Comparison of ENCODE assay signal across 24 cellular contexts in the genomic region with DNA sequence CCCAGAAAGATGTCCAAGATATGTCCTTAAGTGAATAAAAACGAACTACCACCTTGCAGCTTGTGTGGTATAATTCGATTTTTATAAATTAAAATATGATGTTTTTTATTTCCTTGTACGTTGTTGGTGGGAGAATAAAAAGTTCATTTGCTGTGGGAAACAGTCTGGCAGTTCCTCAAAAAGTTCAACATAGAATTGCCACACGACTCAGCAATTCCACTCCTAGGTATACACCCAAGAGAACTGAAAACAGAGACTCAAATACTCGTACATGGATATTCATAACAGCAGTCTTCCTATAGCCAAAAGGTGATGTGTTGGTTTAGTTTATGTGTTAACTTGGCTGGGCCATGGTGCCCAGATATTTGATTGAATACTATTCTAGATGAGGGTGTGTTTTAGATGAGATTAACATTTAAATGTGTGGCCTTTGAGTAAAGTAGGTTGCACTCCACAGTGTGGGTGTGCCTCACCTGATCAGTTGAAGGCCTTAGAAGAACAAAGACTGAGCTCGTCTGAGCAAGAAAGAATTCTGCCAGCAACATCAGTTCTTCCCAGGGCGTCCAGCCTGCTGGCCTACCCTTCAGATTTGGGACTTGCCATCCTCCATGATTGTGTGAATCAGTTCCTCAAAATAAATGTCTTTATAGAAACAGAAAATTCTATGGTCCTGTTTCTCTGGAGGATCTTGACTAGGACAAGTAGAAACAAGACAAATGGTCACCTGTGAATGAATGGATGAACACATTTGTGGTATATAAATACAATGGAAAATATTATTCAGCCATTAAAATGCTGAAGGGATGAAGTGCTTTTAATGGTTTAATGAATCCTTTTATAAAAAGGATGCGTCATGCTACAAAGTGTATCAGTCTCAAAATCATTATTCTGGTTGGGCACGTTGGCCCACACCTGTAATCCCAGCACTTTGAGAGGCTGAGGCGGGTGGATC. TPM values are rescaled to one million over a fixed set of nuclear protein-coding genes. Genes with fewer than 3 reads are reported as not detected.
DNase-seq lines count a peak whose midpoint lies in the region; ATAC-seq, FAIRE-seq and TF ChIP-seq lines count a peak whose summit lies in the region.
"Had no signal": no experiment of that assay in that cellular context is flagged by ENCODE, and none has a peak within 500 bp of the region (broad histone marks: within the 10 kb centered on the region; RNA-seq: fewer than 3 reads in every experiment).

No MANE protein-coding gene starts in this region.

- no peaks in the 10 kb centered on the region for H3K27me3 Mint-ChIP-seq in neural crest cell (ENCODE audit: low read depth)
- H3K27me3 Mint-ChIP-seq: memory B cell had no signal

- no peaks in the 10 kb centered on the region for H3K9me3 Mint-ChIP-seq in neural crest cell
- H3K9me3 Mint-ChIP-seq: CD8-positive, alpha-beta T cell; memory B cell had no signal

- no peaks in the 10 kb centered on the region for H3K36me3 Mint-ChIP-seq in neural crest cell (ENCODE audit: low read depth)
- H3K36me3 Mint-ChIP-seq: CD8-positive, alpha-beta T cell; memory B cell had no signal

- no peak for TF ChIP-seq POLR2A in GM12891 (IDR thresholded peaks at IDR 0.05; ENCODE audit: low read depth, low read length)

- peaks cover 16% of the 10 kb centered on the region for H3K4me1 Mint-ChIP-seq in neural crest cell

- H3K27ac ChIP-seq in VCaP: peak overlapping the region; percentile 95
- H3K27ac ChIP-seq: adrenal gland, brain microvascular endothelial cell, colonic mucosa, thoracic aorta had no signal

- TF ChIP-seq CTCF in VCaP (conservative IDR thresholded peaks at IDR 0.05): no peak
- no peak for TF ChIP-seq CTCF in neural crest cell (conservative IDR thresholded peaks at IDR 0.05)

- no peak for DNase-seq in GM12891 (ENCODE audit: insufficient read length, low spot score)
- no peak for DNase-seq in neural crest cell (ENCODE audit: low read depth, low spot score)
- no peak for DNase-seq in COLO829 (ENCODE audit: low spot score)
- DNase-seq: activated CD8-positive, alpha-beta T cell treated with anti-CD3 and anti-CD28 coated beads, Interleukin-2, amount 10 ng/mL, durations not matched to agents 7 days and 5 days; activated naive CD4-positive, alpha-beta T cell; activated T-cell treated with anti-CD3 and anti-CD28 coated beads, Interleukin-2, amount 50 U/mL, for 1 hour; adrenal gland; brain microvascular endothelial cell; CD8-positive, alpha-beta T cell; colonic mucosa; GF-D8; glutamatergic neuron; KG1; NCI-H187; Right ventricle myocardium superior; stimulated activated naive CD4-positive, alpha-beta T cell; T1000 had no signal

- FAIRE-seq in GM12891 (lab: Jason Lieb, UNC): no peak

- no peak overlapping the region for H3K4me3 Mint-ChIP-seq in neural crest cell
- H3K4me3 Mint-ChIP-seq: activated CD8-positive, alpha-beta T cell treated with anti-CD3 and anti-CD28 coated beads, Interleukin-2, amount 10 ng/mL, durations not matched to agents 7 days and 5 days; CD8-positive, alpha-beta T cell; memory B cell had no signal

- H3K27ac Mint-ChIP-seq in neural crest cell (ENCODE audit: unreplicated experiment): peak overlapping the region; percentile 19
- H3K27ac Mint-ChIP-seq: activated CD8-positive, alpha-beta T cell treated with anti-CD3 and anti-CD28 coated beads, Interleukin-2, amount 10 ng/mL, durations not matched to agents 7 days and 5 days; CD8-positive, alpha-beta T cell; memory B cell had no signal

- ATAC-seq in GM21381 (IDR thresholded peaks at IDR 0.05; ENCODE audit: unreplicated experiment): no peak
- ATAC-seq in HG03460 (IDR thresholded peaks at IDR 0.05; ENCODE audit: unreplicated experiment): no peak
- ATAC-seq: activated CD4-positive, CD25-positive, alpha-beta regulatory T cell treated with anti-CD3 and anti-CD28 coated beads, Interleukin-2, amount 50 U/mL, for 24 hours; activated CD8-positive, alpha-beta T cell treated with anti-CD3 and anti-CD28 coated beads, Interleukin-2, amount 10 ng/mL, durations not matched to agents 7 days and 5 days; CD8-positive, alpha-beta T cell had no signal

TF ChIP-seq in GM12891, 5 proteins besides CTCF, POLR2A, EP300 and RAD21:
- no peak for TF ChIP-seq POU2F2 (IDR thresholded peaks at IDR 0.05; ENCODE audit: low read depth, low read length)
- peak; percentile 33 for TF ChIP-seq SPI1 (IDR thresholded peaks at IDR 0.05; ENCODE audit: low read depth, low read length)

RNA-seq across cellular contexts. Expression of gene DENR, which starts 5.1 kb away (rescaled TPM):
- polyA plus RNA-seq in GM12891 (2012; ENCODE audit: low read depth, missing spikeins): 39.3 TPM
- 67.0 and 72.5 TPM in 2 replicates for total RNA-seq in neural crest cell

RNA-seq across cellular contexts. Expression of gene HCAR1, which starts 16.9 kb away (rescaled TPM):
- 0.54 TPM for polyA plus RNA-seq in GM12891 (2012; ENCODE audit: low read depth, missing spikeins)
- not detected in 2 replicates for total RNA-seq in neural crest cell
- total RNA-seq: CD8-positive, alpha-beta T cell; thoracic aorta had no signal

RNA-seq across cellular contexts. Expression of gene CCDC62, which starts 26.9 kb away (rescaled TPM):
- polyA plus RNA-seq in GM12891 (2012; ENCODE audit: low read depth, missing spikeins): 0.17 TPM
- total RNA-seq in neural crest cell: 0.96 and 1.5 TPM in 2 replicates

RNA-seq across cellular contexts. Expression of gene HCAR3, which starts 30.9 kb away (rescaled TPM):
- 0.58 TPM for polyA plus RNA-seq in GM12891 (2012; ENCODE audit: low read depth, missing spikeins)
- total RNA-seq in neural crest cell: not detected in 2 replicates
- total RNA-seq: activated CD8-positive, alpha-beta T cell treated with anti-CD3 and anti-CD28 coated beads, Interleukin-2, amount 10 ng/mL, durations not matched to agents 7 days and 5 days; CD8-positive, alpha-beta T cell; OCI-LY7; Right ventricle myocardium superior had no signal

RNA-seq across cellular contexts. Expression of gene HCAR2, which starts 44.3 kb away (rescaled TPM):
- polyA plus RNA-seq in GM12891 (2012; ENCODE audit: low read depth, missing spikeins): 0.13 TPM
- total RNA-seq in neural crest cell: not detected in 2 replicates
- total RNA-seq: activated CD8-positive, alpha-beta T cell treated with anti-CD3 and anti-CD28 coated beads, Interleukin-2, amount 10 ng/mL, durations not matched to agents 7 days and 5 days; CD8-positive, alpha-beta T cell; OCI-LY7 had no signal
